In genomic region chr1:154714638-154715037, GRCh38 we compare ENCODE assay signal across 9 cellular contexts.
A peak's percentile ranks its signal among the peaks of the same experiment; 100 is the strongest.
DNase-seq lines count a peak whose midpoint lies in the region; ATAC-seq and TF ChIP-seq lines count a peak whose summit lies in the region.
"Had no signal": no experiment of that assay in that cellular context is flagged by ENCODE, and none has a peak within 500 bp of the region (broad histone marks: within the 10 kb centered on the region; RNA-seq: fewer than 3 reads in every experiment).

No MANE protein-coding gene starts in this region.

- H3K27me3 ChIP-seq in A673 (replicated peaks; ENCODE audit: insufficient read depth, low read depth, low read length, poor library complexity) (no peaks in the 10 kb centered on the region), GM23248 (replicated peaks; ENCODE audit: insufficient read depth) (0 out of 2 replicates have a peak, but pooled peaks cover 9% of the 10 kb centered on the region), heart right ventricle (no peaks in the 10 kb centered on the region)

- H3K4me2 ChIP-seq in GM23248 (ENCODE audit: unreplicated experiment) = no peak overlapping the region

- CTCF ChIA-PET in A673 (lab: Charles Lee) = no interaction called here

- H3K9me3 ChIP-seq in A673 (ENCODE audit: low read depth, low read length, poor library complexity, severe bottlenecking) (no peaks in the 10 kb centered on the region), GM23248 (ENCODE audit: low read depth) (no peaks in the 10 kb centered on the region), heart right ventricle (no peaks in the 10 kb centered on the region)

- intact Hi-C loops in A673 (cut with micrococcal nuclease; ENCODE audit: unreplicated experiment) = no loop called here
- intact Hi-C loops in heart right ventricle (cut with DNase I) = no loop called here

- no peaks in the 10 kb centered on the region for H4K20me1 ChIP-seq in GM23248 (ENCODE audit: insufficient read depth)

- 7 to 8% methylated on average over 3 of the region's 3 CpGs for WGBS in GM23248 (ENCODE audit: low coverage in 1 of 2, low lambda C conversion rate in 2 of 2, missing lambda C conversion rate in 2 of 2), 2 experiments
- WGBS in heart right ventricle, 2 donors = 61 to 65% methylated on average over 3 of the region's 3 CpGs

- H3K27ac ChIP-seq in A673 (ENCODE audit: low read depth, low read length, poor library complexity, severe bottlenecking) = no peak overlapping the region
- H3K27ac ChIP-seq in GM23248 = no peak overlapping the region
- no peak overlapping the region for H3K27ac ChIP-seq in heart right ventricle

- POLR2A ChIA-PET in A673 (lab: Charles Lee; ENCODE audit: low non-redundant PET) = no interaction called here

- H3K4me1 ChIP-seq in A673 (ENCODE audit: insufficient read depth, low read length, poor library complexity, severe bottlenecking) = no peaks in the 10 kb centered on the region
- H3K4me1 ChIP-seq in GM23248 (ENCODE audit: insufficient read depth) = 0 out of 2 replicates have a peak, but pooled peaks cover 4% of the 10 kb centered on the region
- peaks cover 0 to 32% (median 19%) of the 10 kb centered on the region in 9 donors for H3K4me1 ChIP-seq in heart right ventricle

- ATAC-seq in heart right ventricle = peak in 5 of 8 donors; percentile 21 to 58 (median 51)
- ATAC-seq in GM19455 (IDR thresholded peaks at IDR 0.05; ENCODE audit: unreplicated experiment) = no peak
- ATAC-seq in GM19023 (IDR thresholded peaks at IDR 0.05; ENCODE audit: unreplicated experiment) = no peak
- ATAC-seq in GM19467 (IDR thresholded peaks at IDR 0.05; ENCODE audit: unreplicated experiment) = no peak

- H3K36me3 ChIP-seq in A673 (ENCODE audit: insufficient read depth, low read length, poor library complexity, severe bottlenecking) = no peaks in the 10 kb centered on the region
- H3K36me3 ChIP-seq in GM23248 (ENCODE audit: low read depth) = no peaks in the 10 kb centered on the region
- peaks cover 0 to 17% (median 0%) of the 10 kb centered on the region in 9 donors for H3K36me3 ChIP-seq in heart right ventricle

- H3K4me3 ChIP-seq in A673 (ENCODE audit: low read depth, low read length, poor library complexity, severe bottlenecking) (no peak overlapping the region), GM23248 (no peak overlapping the region), heart right ventricle (no peak overlapping the region)
- H3K4me3 ChIP-seq: skin epidermis had no signal

- in situ Hi-C loops in GM23248 (cut with MboI) = no loop called here

- peak; percentile 44 for DNase-seq in A673 (ENCODE audit: low spot score)
- DNase-seq in GM23248 = peak; percentile 77
- peak; percentile 90 for DNase-seq in SKM-1 treated with dmso at 0.1 percent for 144 hours (lab: John Stamatoyannopoulos, UW; ENCODE audit: unreplicated experiment)
- no peak for DNase-seq in heart right ventricle
- no peak for DNase-seq in activated CD4-positive, alpha-beta T cell treated with anti-CD3 and anti-CD28 coated beads for 1 hour

- H3F3A ChIP-seq in GM23248 (ENCODE audit: insufficient read depth) = peaks cover 6% of the 10 kb centered on the region; the same call in 1 of the 2 replicates

- no peak overlapping the region for H3K9ac ChIP-seq in GM23248

- no peaks in the 10 kb centered on the region for H3K79me2 ChIP-seq in GM23248 (ENCODE audit: insufficient read depth)

- H2AFZ ChIP-seq in GM23248 = no peak overlapping the region

- no TSS peak for BruUV-seq in A673 (replicated peaks; lab: Mats Ljungman, UMichigan)

- TF ChIP-seq CTCF in A673 (conservative IDR thresholded peaks at IDR 0.05; ENCODE audit: low read depth, low read length) (no peak), heart right ventricle (IDR thresholded peaks at IDR 0.05) (no peak)

- H3K9me2 ChIP-seq in GM23248 (ENCODE audit: insufficient read depth) = no peaks in the 10 kb centered on the region

Comparison
In these comparisons a context has a peak if more than half of its experiments do, and no peak if none do; other contexts are left out.
1. DNase-seq: peak in A673 (single experiment), GM23248 (single experiment) and SKM-1 treated with dmso at 0.1 percent for 144 hours (single experiment); none in heart right ventricle (0 of 2) and activated CD4-positive, alpha-beta T cell treated with anti-CD3 and anti-CD28 coated beads for 1 hour (single experiment).
2. ATAC-seq: peak in heart right ventricle (5 of 8); none in GM19455 (single experiment), GM19023 (single experiment) and GM19467 (single experiment).